In genomic region chr3:186826978-186827857, GRCh38 we compare ENCODE assay signal across 8 cellular contexts. TPM values are rescaled to one million over a fixed set of nuclear protein-coding genes. Genes with fewer than 3 reads are reported as not detected.
A peak's percentile ranks its signal among the peaks of the same experiment; 100 is the strongest.
DNase-seq lines count a peak whose midpoint lies in the region; ATAC-seq, FAIRE-seq and TF ChIP-seq lines count a peak whose summit lies in the region.

No MANE protein-coding gene starts in this region.

- no peak for FAIRE-seq in keratinocyte (lab: Jason Lieb, UNC)

- ATAC-seq in GM19023 (IDR thresholded peaks at IDR 0.05; ENCODE audit: unreplicated experiment) (peak; percentile 90), HG03196 (IDR thresholded peaks at IDR 0.05; ENCODE audit: unreplicated experiment) (peak; percentile 89)

- H3K79me2 ChIP-seq in keratinocyte (ENCODE audit: control insufficient read depth, insufficient read depth, low read length), result no peaks in the 10 kb centered on the region

- H3K36me3 ChIP-seq in keratinocyte (ENCODE audit: control insufficient read depth in 2 of 2, extremely low read depth in 1 of 2, insufficient read depth in 2 of 2, low read length in 2 of 2), result no peaks in the 10 kb centered on the region

- peak overlapping the region; percentile 60 for H2AFZ ChIP-seq in keratinocyte (ENCODE audit: control insufficient read depth, low read length)

- H3K27me3 ChIP-seq in AG04450 (ENCODE audit: control insufficient read depth, insufficient read depth, low read length), result peaks cover 34% of the 10 kb centered on the region
- peaks cover 27% of the 10 kb centered on the region for H3K27me3 ChIP-seq in keratinocyte (ENCODE audit: control insufficient read depth, extremely low read depth, insufficient read depth, low read length)

- H3K4me3 ChIP-seq in AG04450 (ENCODE audit: low read depth, low read length) (peak overlapping the region; percentile 62), keratinocyte (ENCODE audit: control insufficient read depth in 2 of 3, extremely low read depth in 1 of 3, insufficient read depth in 2 of 3, low read depth in 1 of 3, low read length in 3 of 3) (peak overlapping the region; percentile 69 to 76 (median 72))

- TF ChIP-seq CTCF in AG04450 (IDR thresholded peaks at IDR 0.05; ENCODE audit: low read depth, low read length) (no peak), keratinocyte (optimal IDR thresholded peaks at IDR 0.05 in 1 of 3, IDR thresholded peaks at IDR 0.05 in 1 of 3, conservative IDR thresholded peaks at IDR 0.05 in 1 of 3; ENCODE audit: extremely low read depth in 1 of 3, insufficient read depth in 2 of 3, low read length in 3 of 3) (no peak)

- no peaks in the 10 kb centered on the region for H3K9me1 ChIP-seq in keratinocyte (ENCODE audit: control insufficient read depth, extremely low read depth, insufficient read depth, low read length)

- CTCF ChIA-PET in AG04450 (lab: Charles Lee), result interaction anchor here (2.3 to 12.0 kb wide), 2 partner anchors 212 to 337 kb away, joined by 9 to 186 read pairs; partner anchors contain the start of gene AHSG

- dilution Hi-C loops in keratinocyte (cut with MboI; ENCODE audit: extremely low pct_ligation_motif_present, low sequenced_read_pairs), result no loop called here

- peaks cover 11% of the 10 kb centered on the region for H3K4me1 ChIP-seq in keratinocyte (ENCODE audit: control insufficient read depth, extremely low read depth, insufficient read depth, low read length)

- peak overlapping the region; percentile 60 for H3K4me2 ChIP-seq in keratinocyte (ENCODE audit: control insufficient read depth, extremely low read depth, insufficient read depth, low read depth, low read length)

- H3K27ac ChIP-seq in AG04450 (ENCODE audit: low read depth, low read length) (no peak overlapping the region), keratinocyte (ENCODE audit: control insufficient read depth, insufficient read depth, low read length) (peak overlapping the region; percentile 14)

- DNase-seq in AG04450 (ENCODE audit: low read depth, low spot score) (peak; percentile 39), NCI-H345 (lab: John Stamatoyannopoulos, UW) (peak; percentile 94), keratinocyte (ENCODE audit: low read depth, low spot score) (no peak)
- DNase-seq in activated CD4-positive, CD25-positive, alpha-beta regulatory T cell treated with anti-CD3 and anti-CD28 coated beads, Interleukin-2, amount 50 U/mL, for 16 hours (ENCODE audit: low read depth, low spot score), result peak; percentile 68
- peak; percentile 85 for DNase-seq in central memory CD4-positive, alpha-beta T cell
- peak; percentile 65 to 81 (median 73) for DNase-seq in stimulated activated CD4-positive, alpha-beta T cell treated with anti-CD3 and anti-CD28 coated beads, Interleukin-12 subunit alpha, Interleukin-12 subunit beta, amount 100 ng/mL, for 48 hours (ENCODE audit: low read depth in 2 of 3, low spot score in 1 of 3)

- POLR2A ChIA-PET in AG04450 (lab: Yijun Ruan, JAX), result interaction anchor here (0.6 to 4.2 kb wide), 7 partner anchors 43 to 889 kb away, joined by 3 to 34 read pairs (median 4); partner anchors contain the start of genes EIF4A2, RPL39L and TRA2B

- H3K9me3 ChIP-seq in AG04450 (ENCODE audit: control insufficient read depth, insufficient read depth, low read length) (no peaks in the 10 kb centered on the region; the same call in 1 of the 2 replicates), keratinocyte (ENCODE audit: control insufficient read depth, low read depth, low read length) (no peaks in the 10 kb centered on the region)

- peak overlapping the region; percentile 75 for H3K9ac ChIP-seq in keratinocyte (ENCODE audit: control insufficient read depth, extremely low read depth, insufficient read depth, low read length)

- H4K20me1 ChIP-seq in keratinocyte (ENCODE audit: control insufficient read depth, extremely low read depth, insufficient read depth, low read length), result no peaks in the 10 kb centered on the region

RNA-seq across cellular contexts. Expression of gene ADIPOQ, which starts 15.3 kb away (rescaled TPM):
- polyA plus RNA-seq in AG04450 (2011; rRNA removed) (not detected in 2 replicates), keratinocyte (not detected in 3 replicates)
- not detected in 2 replicates for polyA minus RNA-seq in AG04450 (2011; rRNA and poly(A)+ RNA removed)
- polyA plus RNA-seq in keratinocyte (2011; ENCODE audit: low read depth), result not detected
- not detected in 2 replicates for polyA plus RNA-seq in keratinocyte (2011; cell fraction: cytosol; rRNA removed)
- polyA plus RNA-seq in keratinocyte (2011; cell fraction: nucleus; rRNA removed), result not detected in 2 replicates
- not detected in 2 replicates for polyA plus RNA-seq in keratinocyte (2012; ENCODE audit: low replicate concordance)
- not detected in 3 replicates for polyA minus RNA-seq in keratinocyte
- not detected for polyA minus RNA-seq in keratinocyte (2011; cell fraction: cytosol; rRNA and poly(A)+ RNA removed)
- not detected in 2 replicates for polyA minus RNA-seq in keratinocyte (2011; cell fraction: nucleus; rRNA and poly(A)+ RNA removed)

RNA-seq across cellular contexts. Expression of gene RFC4, which starts 20.9 kb away (rescaled TPM):
- polyA plus RNA-seq in AG04450 (2011; rRNA removed), result 7.3 and 9.4 TPM in 2 replicates
- 3.5 and 4.0 TPM in 2 replicates for polyA minus RNA-seq in AG04450 (2011; rRNA and poly(A)+ RNA removed)
- polyA plus RNA-seq in keratinocyte, result 8.1 to 22.8 TPM (median 19.7 TPM) in 3 replicates
- polyA plus RNA-seq in keratinocyte (2011; ENCODE audit: low read depth), result 10.3 TPM
- polyA plus RNA-seq in keratinocyte (2011; cell fraction: cytosol; rRNA removed), result 9.1 and 12.3 TPM in 2 replicates
- 15.4 and 24.0 TPM in 2 replicates for polyA plus RNA-seq in keratinocyte (2011; cell fraction: nucleus; rRNA removed)
- 13.8 and 22.8 TPM in 2 replicates for polyA plus RNA-seq in keratinocyte (2012; ENCODE audit: low replicate concordance)
- 1.9 to 9.9 TPM (median 6.5 TPM) in 3 replicates for polyA minus RNA-seq in keratinocyte
- polyA minus RNA-seq in keratinocyte (2011; cell fraction: cytosol; rRNA and poly(A)+ RNA removed), result 3.1 TPM
- polyA minus RNA-seq in keratinocyte (2011; cell fraction: nucleus; rRNA and poly(A)+ RNA removed), result 2.2 and 4.3 TPM in 2 replicates

RNA-seq across cellular contexts. Expression of gene EIF4A2, which starts 43.8 kb away (rescaled TPM):
- polyA plus RNA-seq in AG04450 (2011; rRNA removed) (498 and 774 TPM in 2 replicates), keratinocyte (208 to 568 TPM (median 416 TPM) in 3 replicates)
- polyA minus RNA-seq in AG04450 (2011; rRNA and poly(A)+ RNA removed), result 260 and 394 TPM in 2 replicates
- polyA plus RNA-seq in keratinocyte (2011; ENCODE audit: low read depth), result 372 TPM
- 180 and 268 TPM in 2 replicates for polyA plus RNA-seq in keratinocyte (2011; cell fraction: cytosol; rRNA removed)
- 553 and 969 TPM in 2 replicates for polyA plus RNA-seq in keratinocyte (2011; cell fraction: nucleus; rRNA removed)
- 143 and 560 TPM in 2 replicates for polyA plus RNA-seq in keratinocyte (2012; ENCODE audit: low replicate concordance)
- polyA minus RNA-seq in keratinocyte, result 56.3 to 311 TPM (median 141 TPM) in 3 replicates
- polyA minus RNA-seq in keratinocyte (2011; cell fraction: cytosol; rRNA and poly(A)+ RNA removed), result 79.4 TPM
- 212 and 350 TPM in 2 replicates for polyA minus RNA-seq in keratinocyte (2011; cell fraction: nucleus; rRNA and poly(A)+ RNA removed)
